In genomic region chr13:64791373-64791772, GRCh38 we compare ENCODE assay signal across 39 cellular contexts.
"Had no signal": no experiment of that assay in that cellular context is flagged by ENCODE, and none has a peak within 500 bp of the region (broad histone marks: within the 10 kb centered on the region; RNA-seq: fewer than 3 reads in every experiment).

No MANE protein-coding gene starts in this region.

- DNase-seq: activated effector memory CD4-positive, alpha-beta T cell treated with anti-CD3 and anti-CD28 coated beads, Interleukin-2, amount 50 U/mL, for 16 hours; activated effector memory CD4-positive, alpha-beta T cell treated with Interleukin-2 at 50 U/mL for 16 hours; activated gamma-delta T cell; activated gamma-delta T cell treated with Interleukin-2 at 50 U/mL for 16 hours; activated naive CD4-positive, alpha-beta T cell; activated naive CD4-positive, alpha-beta T cell treated with anti-CD3 and anti-CD28 coated beads for 36 hours; activated naive CD4-positive, alpha-beta T cell treated with anti-CD3 and anti-CD28 coated beads, Interleukin-2, amount 10 ng/mL, durations not matched to agents 7 days and 5 days; activated naive CD4-positive, alpha-beta T cell treated with anti-CD3 and anti-CD28 coated beads, Interleukin-2, amount 50 U/mL, for 16 hours; activated naive CD4-positive, alpha-beta T cell treated with Interleukin-2 at 50 U/mL for 16 hours; activated naive CD8-positive, alpha-beta T cell treated with anti-CD3 and anti-CD28 coated beads for 36 hours; activated naive CD8-positive, alpha-beta T cell treated with anti-CD3 and anti-CD28 coated beads, Interleukin-2, amount 10 ng/mL, durations not matched to agents 7 days and 5 days; activated naive CD8-positive, alpha-beta T cell treated with anti-CD3 and anti-CD28 coated beads, Interleukin-2, amount 50 U/mL, for 24 hours; activated T-cell treated with anti-CD3 and anti-CD28 coated beads, Interleukin-2, amount 50 U/mL, for 4 hours; activated T-cell treated with anti-CD3 and anti-CD28 coated beads, Interleukin-2, amount 50 U/mL, for 48 hours; activated T-cell treated with anti-CD3 and anti-CD28 coated beads, Interleukin-2, amount 50 U/mL, for 72 hours; adrenal gland; amniotic stem cell; amygdala; anterior cingulate cortex; aorta; body of pancreas; brain microvascular endothelial cell; caudate nucleus; central memory CD4-positive, alpha-beta T cell; cerebellar nuclear complex had no signal

- H3K4me1 Mint-ChIP-seq: activated naive CD4-positive, alpha-beta T cell treated with anti-CD3 and anti-CD28 coated beads, Interleukin-2, amount 10 ng/mL, durations not matched to agents 7 days and 5 days; activated naive CD4-positive, alpha-beta T cell treated with anti-CD3 and anti-CD28 coated beads, Interleukin-2, amount 50 U/mL, for 24 hours; activated naive CD8-positive, alpha-beta T cell treated with anti-CD3 and anti-CD28 coated beads for 36 hours; activated naive CD8-positive, alpha-beta T cell treated with anti-CD3 and anti-CD28 coated beads, Interleukin-2, amount 10 ng/mL, durations not matched to agents 7 days and 5 days; activated naive CD8-positive, alpha-beta T cell treated with anti-CD3 and anti-CD28 coated beads, Interleukin-2, amount 50 U/mL, for 24 hours; activated T-helper 17 cell treated with anti-CD3 and anti-CD28 coated beads, Interleukin-2, amount 50 U/mL, for 72 hours; brain; central memory CD8-positive, alpha-beta T cell had no signal

- H3K4me3 Mint-ChIP-seq: activated naive CD4-positive, alpha-beta T cell treated with anti-CD3 and anti-CD28 coated beads for 36 hours; activated naive CD4-positive, alpha-beta T cell treated with anti-CD3 and anti-CD28 coated beads, Interleukin-2, amount 10 ng/mL, durations not matched to agents 7 days and 5 days; activated naive CD4-positive, alpha-beta T cell treated with anti-CD3 and anti-CD28 coated beads, Interleukin-2, amount 50 U/mL, for 24 hours; activated naive CD8-positive, alpha-beta T cell; activated naive CD8-positive, alpha-beta T cell treated with anti-CD3 and anti-CD28 coated beads for 36 hours; activated naive CD8-positive, alpha-beta T cell treated with anti-CD3 and anti-CD28 coated beads, Interleukin-2, amount 10 ng/mL, durations not matched to agents 7 days and 5 days; activated naive CD8-positive, alpha-beta T cell treated with anti-CD3 and anti-CD28 coated beads, Interleukin-2, amount 50 U/mL, for 24 hours; activated T-cell treated with anti-CD3 and anti-CD28 coated beads, Interleukin-2, amount 50 U/mL, for 4 hours; activated T-cell treated with anti-CD3 and anti-CD28 coated beads, Interleukin-2, amount 50 U/mL, for 72 hours; activated T-helper 1 cell treated with anti-CD3 and anti-CD28 coated beads, Interleukin-12 subunit alpha, Interleukin-12 subunit beta, Interleukin-2, Interleukin-4 antibody, amounts not matched to agents 30 ng/mL and 10 ng/mL and 1 ng/mL, durations not matched to agents 14 hours and 24 hours and 36 hours; activated T-helper 17 cell treated with anti-CD3 and anti-CD28 coated beads, Interleukin-2, amount 50 U/mL, for 72 hours; brain; central memory CD8-positive, alpha-beta T cell had no signal

- FAIRE-seq: astrocyte, bronchial epithelial cell, colon had no signal

- H3K4me1 ChIP-seq: adrenal gland, ascending aorta, body of pancreas, breast epithelium had no signal

- H3K27ac Mint-ChIP-seq: activated naive CD4-positive, alpha-beta T cell treated with anti-CD3 and anti-CD28 coated beads for 36 hours; activated naive CD4-positive, alpha-beta T cell treated with anti-CD3 and anti-CD28 coated beads, Interleukin-2, amount 10 ng/mL, durations not matched to agents 7 days and 5 days; activated naive CD4-positive, alpha-beta T cell treated with anti-CD3 and anti-CD28 coated beads, Interleukin-2, amount 50 U/mL, for 24 hours; activated naive CD4-positive, alpha-beta T cell treated with anti-CD3 and anti-CD28 coated beads, Interleukin-2, amount 50 U/mL, for 72 hours; activated naive CD8-positive, alpha-beta T cell; activated naive CD8-positive, alpha-beta T cell treated with anti-CD3 and anti-CD28 coated beads for 36 hours; activated naive CD8-positive, alpha-beta T cell treated with anti-CD3 and anti-CD28 coated beads, Interleukin-2, amount 10 ng/mL, durations not matched to agents 7 days and 5 days; activated naive CD8-positive, alpha-beta T cell treated with anti-CD3 and anti-CD28 coated beads, Interleukin-2, amount 50 U/mL, for 24 hours; activated T-cell treated with anti-CD3 and anti-CD28 coated beads, Interleukin-2, amount 50 U/mL, for 72 hours; activated T-helper 1 cell treated with anti-CD3 and anti-CD28 coated beads, Interleukin-12 subunit alpha, Interleukin-12 subunit beta, Interleukin-2, Interleukin-4 antibody, amounts not matched to agents 30 ng/mL and 10 ng/mL and 1 ng/mL, durations not matched to agents 14 hours and 24 hours and 36 hours; activated T-helper 17 cell treated with anti-CD3 and anti-CD28 coated beads, Interleukin-2, amount 50 U/mL, for 72 hours; activated T-helper 2 cell treated with anti-CD3 and anti-CD28 coated beads, Interferon-gamma antibody, Interleukin-2, Interleukin-4, amounts not matched to agents 10 μg/mL and 5 μg/mL and 100 μg/mL, durations not matched to agents 14 hours and 24 hours and 36 hours; brain had no signal

- H3K27me3 ChIP-seq: adrenal gland, ascending aorta, body of pancreas, brain microvascular endothelial cell, breast epithelium, cardiac muscle cell had no signal

- H3K9me3 ChIP-seq: adrenal gland, ascending aorta, body of pancreas, breast epithelium had no signal

- H3K27me3 Mint-ChIP-seq: activated naive CD4-positive, alpha-beta T cell treated with anti-CD3 and anti-CD28 coated beads, Interleukin-2, amount 10 ng/mL, durations not matched to agents 7 days and 5 days; activated naive CD4-positive, alpha-beta T cell treated with anti-CD3 and anti-CD28 coated beads, Interleukin-2, amount 50 U/mL, for 24 hours; activated naive CD8-positive, alpha-beta T cell; activated naive CD8-positive, alpha-beta T cell treated with anti-CD3 and anti-CD28 coated beads for 36 hours; activated naive CD8-positive, alpha-beta T cell treated with anti-CD3 and anti-CD28 coated beads, Interleukin-2, amount 10 ng/mL, durations not matched to agents 7 days and 5 days; activated naive CD8-positive, alpha-beta T cell treated with anti-CD3 and anti-CD28 coated beads, Interleukin-2, amount 50 U/mL, for 24 hours; activated T-helper 17 cell treated with anti-CD3 and anti-CD28 coated beads, Interleukin-2, amount 50 U/mL, for 72 hours; brain; central memory CD8-positive, alpha-beta T cell had no signal

- H3K36me3 ChIP-seq: adrenal gland, ascending aorta, brain microvascular endothelial cell, breast epithelium, cardiac muscle cell had no signal

- ATAC-seq: activated naive CD4-positive, alpha-beta T cell treated with anti-CD3 and anti-CD28 coated beads, Interleukin-2, amount 50 U/mL, for 72 hours; activated naive CD8-positive, alpha-beta T cell treated with anti-CD3 and anti-CD28 coated beads, Interleukin-2, amount 50 U/mL, for 24 hours; activated T-cell treated with anti-CD3 and anti-CD28 coated beads, Interleukin-2, amount 50 U/mL, for 4 hours; activated T-cell treated with anti-CD3 and anti-CD28 coated beads, Interleukin-2, amount 50 U/mL, for 72 hours; activated T-helper 17 cell treated with anti-CD3 and anti-CD28 coated beads, Interleukin-2, amount 50 U/mL, for 72 hours; body of pancreas had no signal

- H3K27ac ChIP-seq: adrenal gland, ascending aorta, body of pancreas, brain microvascular endothelial cell, breast epithelium, cardiac muscle cell had no signal

- H3K4me3 ChIP-seq: adrenal gland, ascending aorta, body of pancreas, breast epithelium, cardiac muscle cell had no signal

- H3K36me3 Mint-ChIP-seq: activated naive CD4-positive, alpha-beta T cell treated with anti-CD3 and anti-CD28 coated beads, Interleukin-2, amount 10 ng/mL, durations not matched to agents 7 days and 5 days; activated naive CD4-positive, alpha-beta T cell treated with anti-CD3 and anti-CD28 coated beads, Interleukin-2, amount 50 U/mL, for 24 hours; activated naive CD4-positive, alpha-beta T cell treated with anti-CD3 and anti-CD28 coated beads, Interleukin-2, amount 50 U/mL, for 72 hours; activated naive CD8-positive, alpha-beta T cell; activated naive CD8-positive, alpha-beta T cell treated with anti-CD3 and anti-CD28 coated beads for 36 hours; activated naive CD8-positive, alpha-beta T cell treated with anti-CD3 and anti-CD28 coated beads, Interleukin-2, amount 10 ng/mL, durations not matched to agents 7 days and 5 days; brain had no signal
